Comparison of ENCODE assay signal across 15 cellular contexts in the genomic region with DNA sequence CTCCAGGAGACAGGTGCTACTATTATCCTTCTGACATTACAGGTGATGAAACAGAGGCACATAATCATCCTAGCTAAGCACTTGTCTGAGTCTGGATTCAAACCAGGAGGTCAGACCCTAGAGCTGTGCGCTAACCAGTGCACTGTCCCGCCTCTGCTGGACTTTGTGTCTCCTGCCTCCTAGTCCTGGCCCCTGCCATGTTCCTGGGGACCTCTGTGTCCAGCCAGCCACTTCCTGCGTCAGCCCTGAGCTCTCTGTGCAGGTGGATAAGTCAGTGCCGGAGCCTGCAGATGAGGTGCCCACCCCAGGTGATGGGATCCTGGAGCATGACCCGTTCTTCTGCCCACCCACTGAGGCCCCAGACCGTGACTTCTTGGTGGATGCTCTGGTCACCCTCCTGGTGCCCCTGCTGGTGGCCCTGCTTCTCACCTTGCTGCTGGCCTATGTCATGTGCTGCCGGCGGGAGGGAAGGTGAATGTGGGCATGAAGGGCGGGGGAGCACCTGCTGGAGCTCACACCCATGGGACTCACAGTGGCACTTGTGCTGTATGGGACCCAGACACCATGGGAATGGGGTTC. TPM values are rescaled to one million over a fixed set of nuclear protein-coding genes. Genes with fewer than 3 reads are reported as not detected.
DNase-seq lines count a peak whose midpoint lies in the region; ATAC-seq, FAIRE-seq and TF ChIP-seq lines count a peak whose summit lies in the region.
"Had no signal": no experiment of that assay in that cellular context is flagged by ENCODE, and none has a peak within 500 bp of the region (broad histone marks: within the 10 kb centered on the region; RNA-seq: fewer than 3 reads in every experiment).

No MANE protein-coding gene starts in this region.

- RAD21 ChIA-PET in GM12878 (lab: Charles Lee; ENCODE audit: unreplicated experiment), result interaction anchor here (0.6 to 4.5 kb wide), 36 partner anchors 8 to 261 kb away, joined by 3 to 176 read pairs (median 5); a partner anchor contains a TSS

- H3K4me3 ChIP-seq in GM12878, result no peak overlapping the region
- H3K4me3 ChIP-seq: uterus had no signal

- BruUV-seq in GM12878 (replicated peaks; lab: Mats Ljungman, UMichigan), result no TSS peak

- FAIRE-seq in GM12878 (lab: Jason Lieb, UNC) (peak; percentile 23), urothelium cell line (lab: Jason Lieb, UNC) (peak; percentile 67), HTR-8/SVneo (lab: Jason Lieb, UNC) (no peak)
- FAIRE-seq: A204.1 had no signal

- no peaks in the 10 kb centered on the region for H3K36me3 Mint-ChIP-seq in naive thymus-derived CD8-positive, alpha-beta T cell

- H4K20me1 ChIP-seq in GM12878 (ENCODE audit: control insufficient read depth, insufficient read depth), result no peaks in the 10 kb centered on the region

- TF ChIP-seq EP300 in GM12878 (IDR thresholded peaks at IDR 0.05; ENCODE audit: borderline replicate concordance in 1 of 2, control insufficient read depth in 1 of 2, low read depth in 2 of 2, low read length in 2 of 2), result no peak

- no peaks in the 10 kb centered on the region for H3K9me3 ChIP-seq in GM12878 (replicated peaks; ENCODE audit: control insufficient read depth, insufficient read depth, low read length)
- H3K9me3 ChIP-seq: Caco-2, uterus had no signal

- WGBS in GM12878 (ENCODE audit: insufficient coverage, insufficient replicate concordance, low lambda C conversion rate, missing lambda C conversion rate), result 58% methylated on average over 9 of the region's 9 CpGs

- CTCF ChIA-PET in GM12878 (lab: Yijun Ruan, JAX), result interaction anchor here (0.5 to 17.0 kb wide), 55 partner anchors 8 to 339 kb away, joined by 3 to 514 read pairs (median 5); a partner anchor contains a TSS

- no peak overlapping the region for H2AFZ ChIP-seq in GM12878 (ENCODE audit: control insufficient read depth, low read depth, low read length)

- H3K27me3 Mint-ChIP-seq in naive thymus-derived CD8-positive, alpha-beta T cell, result peaks cover 0 to 4% (median 0%) of the 10 kb centered on the region in 5 donors

- H3K9me3 Mint-ChIP-seq in naive thymus-derived CD8-positive, alpha-beta T cell, result no peaks in the 10 kb centered on the region
- H3K9me3 Mint-ChIP-seq: activated CD8-positive, alpha-beta T cell treated with anti-CD3 and anti-CD28 coated beads for 36 hours had no signal

- intact Hi-C loops in Right ventricle myocardium superior (cut with DNase I) (no loop called here), cardiac septum (cut with DNase I) (loop anchor here (2.0 kb wide), 1 partner anchor 29 kb away; no protein-coding TSS in a partner anchor), GM12878 (cut with micrococcal nuclease; ENCODE audit: unreplicated experiment) (loop anchor here (1.0 kb wide), 2 partner anchors 28 to 127 kb away; no protein-coding TSS in a partner anchor)

- DNase-seq in Right ventricle myocardium superior (peak; percentile 39), cardiac septum (ENCODE audit: low spot score) (no peak), GM12878 (ENCODE audit: low read depth, low spot score) (no peak), urothelium cell line (ENCODE audit: low spot score) (no peak), HTR-8/SVneo (ENCODE audit: insufficient read length, low spot score) (no peak), NCI-H1048 (lab: John Stamatoyannopoulos, UW) (no peak)
- no peak for DNase-seq in naive thymus-derived CD8-positive, alpha-beta T cell
- DNase-seq: amniotic stem cell, NCI-H187 treated with DMSO at 0.1 percent for 48 hours had no signal

- TF ChIP-seq RAD21 in GM12878 (IDR thresholded peaks at IDR 0.05; ENCODE audit: insufficient read depth, low read depth, low read length), result no peak

- peak overlapping the region in 1 of 10 donors; percentile 78 for H3K4me3 Mint-ChIP-seq in naive thymus-derived CD8-positive, alpha-beta T cell

- no peak for ATAC-seq in Right ventricle myocardium superior (ENCODE audit: poor library complexity)
- ATAC-seq in GM12878, result no peak; the same call in 2 of the 3 replicates
- no peak for ATAC-seq in naive thymus-derived CD8-positive, alpha-beta T cell
- ATAC-seq in GM18502 (IDR thresholded peaks at IDR 0.05; ENCODE audit: poor library complexity, unreplicated experiment), result no peak

- H3K27ac Mint-ChIP-seq in naive thymus-derived CD8-positive, alpha-beta T cell, result peak overlapping the region in 8 of 10 donors; percentile 11 to 98 (median 89)

- no peak overlapping the region for H3K9ac ChIP-seq in GM12878 (ENCODE audit: control insufficient read depth, insufficient read depth, low read length)

- SMC1A ChIA-PET in GM12878 (lab: Charles Lee; ENCODE audit: uncharacterized antibody, unreplicated experiment), result interaction anchor here (0.6 to 4.2 kb wide), 38 partner anchors 9 to 221 kb away, joined by 3 to 177 read pairs (median 4); a partner anchor contains a TSS

- no peaks in the 10 kb centered on the region for H3K27me3 ChIP-seq in GM12878 (replicated peaks in 1 of 2; ENCODE audit: control insufficient read depth in 2 of 2, insufficient read depth in 2 of 2, low read length in 1 of 2)
- H3K27me3 ChIP-seq: uterus had no signal

- H3K79me2 ChIP-seq in GM12878 (ENCODE audit: control insufficient read depth, insufficient read depth, low read length), result no peaks in the 10 kb centered on the region

- no peak overlapping the region for H3K4me2 ChIP-seq in GM12878 (ENCODE audit: control insufficient read depth, insufficient read depth)

- peaks cover 11 to 24% (median 14%) of the 10 kb centered on the region in 4 donors for H3K4me1 Mint-ChIP-seq in naive thymus-derived CD8-positive, alpha-beta T cell

- POLR2A ChIA-PET in GM12878 (lab: Charles Lee), result interaction anchor here (1.2 to 2.8 kb wide), 5 partner anchors 8 to 43 kb away, joined by 6 to 28 read pairs (median 7); no protein-coding TSS in a partner anchor
- POLR2A ChIA-PET in naive thymus-derived CD8-positive, alpha-beta T cell (lab: Charles Lee), result interaction anchor here (0.7 to 1.3 kb wide), 8 partner anchors 17 to 103 kb away, joined by 3 to 5 read pairs (median 3); no protein-coding TSS in a partner anchor

- TF ChIP-seq POLR2A in GM12878 (IDR thresholded peaks at IDR 0.05; ENCODE audit: low read depth, low read length), result no peak

- H3K27ac ChIP-seq in GM12878 (ENCODE audit: control insufficient read depth, insufficient read depth), result no peak overlapping the region
- H3K27ac ChIP-seq: HL-60 had no signal

- peaks cover 15% of the 10 kb centered on the region for H3K4me1 ChIP-seq in GM12878 (ENCODE audit: control insufficient read depth, insufficient read depth, low read length)

- H3K36me3 ChIP-seq in GM12878 (ENCODE audit: control insufficient read depth in 2 of 2, insufficient read depth in 2 of 2, low read length in 1 of 2), result no peaks in the 10 kb centered on the region
- H3K36me3 ChIP-seq: uterus had no signal

- no peak for TF ChIP-seq CTCF in GM12878 (IDR thresholded peaks at IDR 0.05 in 2 of 3, conservative IDR thresholded peaks at IDR 0.05 in 1 of 3; ENCODE audit: control insufficient read depth in 2 of 3, extremely low read depth in 1 of 3, insufficient read depth in 1 of 3, low read depth in 3 of 3, low read length in 3 of 3)

- in situ Hi-C loops in GM12878 (cut with MboI), result no loop called here

RNA-seq across cellular contexts. Expression of a gene that starts 4.2 kb away (rescaled TPM):
- total RNA-seq in Right ventricle myocardium superior (135 TPM), cardiac septum (159 TPM), GM12878 (2014; rRNA removed) (0.11 and 0.68 TPM in 2 replicates), GM12878 (2014; rRNA removed; fragmentation: Illumina TruSeq; extraction: Trizol) (0.27 TPM in 1 of 2 replicates, not detected in the other), GM12878 (2021) (0.51 and 0.56 TPM in 2 replicates)
- total RNA-seq in GM12878 (2013; cell fraction: nucleolus; rRNA removed), result 1.9 and 2.9 TPM in 2 replicates
- polyA plus RNA-seq in GM12878 (2011; ENCODE audit: low read depth), result 0.52 TPM
- polyA plus RNA-seq in GM12878 (2011; rRNA removed) (0.24 and 0.81 TPM in 2 replicates), GM12878 (2014; fragmentation: Illumina TruSeq; extraction: Trizol) (0.24 TPM in 1 of 2 replicates, not detected in the other), GM12878 (2014; fragmentation: Nextera tagmentation; extraction: Ambion mirVana) (under 1 TPM in 1 of 2 experiments, not detected in 1; 0.13 TPM), GM12878 (2014; rRNA removed) (0.25 and 2.2 TPM in 2 replicates), GM12878 (2016; fragmentation: Nextera tagmentation; extraction: Ambion mirVana) (under 1 TPM in 1 of 2 experiments, not detected in 1; 0.50 TPM)
- 0.54 and 1.2 TPM in 2 replicates for polyA plus RNA-seq in GM12878 (2011; cell fraction: cytosol; rRNA removed)
- polyA plus RNA-seq in GM12878 (2011; cell fraction: nucleus; rRNA removed), result 3.6 and 4.5 TPM in 2 replicates
- 1.2 and 1.9 TPM in 2 replicates for polyA plus RNA-seq in GM12878 (2012)
- 0.29 and 1.1 TPM in 2 replicates for polyA minus RNA-seq in GM12878 (2011; rRNA and poly(A)+ RNA removed)
- polyA minus RNA-seq in GM12878 (2011; cell fraction: cytosol; rRNA and poly(A)+ RNA removed), result not detected in 2 replicates
- 0.36 TPM in 1 of 2 replicates, not detected in the other for polyA minus RNA-seq in GM12878 (2011; cell fraction: nucleus; rRNA and poly(A)+ RNA removed)
- not detected for total RNA-seq in naive thymus-derived CD8-positive, alpha-beta T cell
- polyA plus RNA-seq in naive thymus-derived CD8-positive, alpha-beta T cell, result under 1 TPM in 1 of 3 donors, not detected in 2; 0.71 TPM
- total RNA-seq: Caco-2 had no signal

RNA-seq across cellular contexts. Expression of a gene that starts 19.5 kb away (rescaled TPM):
- 35.4 TPM for total RNA-seq in Right ventricle myocardium superior
- total RNA-seq in cardiac septum, result 46.1 TPM
- 55.7 and 68.4 TPM in 2 replicates for total RNA-seq in GM12878 (2013; cell fraction: nucleolus; rRNA removed)
- 59.9 and 62.9 TPM in 2 replicates for total RNA-seq in GM12878 (2014; rRNA removed)
- total RNA-seq in GM12878 (2014; rRNA removed; fragmentation: Illumina TruSeq; extraction: Trizol), result 35.9 and 39.6 TPM in 2 replicates
- 103 and 107 TPM in 2 replicates for total RNA-seq in GM12878 (2021)
- polyA plus RNA-seq in GM12878 (2011; ENCODE audit: low read depth), result 21.7 TPM
- polyA plus RNA-seq in GM12878 (2011; rRNA removed), result 30.2 and 44.4 TPM in 2 replicates
- polyA plus RNA-seq in GM12878 (2011; cell fraction: cytosol; rRNA removed), result 39.3 and 43.6 TPM in 2 replicates
- 75.0 and 144 TPM in 2 replicates for polyA plus RNA-seq in GM12878 (2011; cell fraction: nucleus; rRNA removed)
- 54.8 and 64.1 TPM in 2 replicates for polyA plus RNA-seq in GM12878 (2012)
- 17.9 and 35.4 TPM in 2 replicates for polyA plus RNA-seq in GM12878 (2014; fragmentation: Illumina TruSeq; extraction: Trizol)
- polyA plus RNA-seq in GM12878 (2014; fragmentation: Nextera tagmentation; extraction: Ambion mirVana), result under 1 TPM; 0.20 to 0.45 TPM
- 52.0 and 58.7 TPM in 2 replicates for polyA plus RNA-seq in GM12878 (2014; rRNA removed)
- polyA plus RNA-seq in GM12878 (2016; fragmentation: Nextera tagmentation; extraction: Ambion mirVana), result 1 to 10 TPM; 1.8 to 2.3 TPM
- polyA minus RNA-seq in GM12878 (2011; rRNA and poly(A)+ RNA removed), result 38.4 and 59.7 TPM in 2 replicates
- polyA minus RNA-seq in GM12878 (2011; cell fraction: cytosol; rRNA and poly(A)+ RNA removed), result 36.3 and 36.8 TPM in 2 replicates
- 12.3 and 46.2 TPM in 2 replicates for polyA minus RNA-seq in GM12878 (2011; cell fraction: nucleus; rRNA and poly(A)+ RNA removed)
- total RNA-seq in naive thymus-derived CD8-positive, alpha-beta T cell, result 10 to 100 TPM; 82.8 to 83.6 TPM
- polyA plus RNA-seq in naive thymus-derived CD8-positive, alpha-beta T cell, result under 1 TPM; 0.29 to 0.84 (median 0.67) TPM

RNA-seq across cellular contexts. Expression of a gene that starts 31.5 kb away (rescaled TPM):
- total RNA-seq in Right ventricle myocardium superior, result 28.1 TPM
- 142 TPM for total RNA-seq in cardiac septum
- total RNA-seq in GM12878 (2013; cell fraction: nucleolus; rRNA removed), result 43.7 and 49.7 TPM in 2 replicates
- 0.79 and 1.1 TPM in 2 replicates for total RNA-seq in GM12878 (2014; rRNA removed)
- 0.55 and 1.2 TPM in 2 replicates for total RNA-seq in GM12878 (2014; rRNA removed; fragmentation: Illumina TruSeq; extraction: Trizol)
- 6.1 and 7.7 TPM in 2 replicates for total RNA-seq in GM12878 (2021)
- polyA plus RNA-seq in GM12878 (2011; ENCODE audit: low read depth), result 1.5 TPM
- polyA plus RNA-seq in GM12878 (2011; rRNA removed), result 1.9 and 2.9 TPM in 2 replicates
- 2.8 TPM in 2 replicates for polyA plus RNA-seq in GM12878 (2011; cell fraction: cytosol; rRNA removed)
- polyA plus RNA-seq in GM12878 (2011; cell fraction: nucleus; rRNA removed), result 67.6 and 84.9 TPM in 2 replicates
- 2.7 and 4.3 TPM in 2 replicates for polyA plus RNA-seq in GM12878 (2012)
- polyA plus RNA-seq in GM12878 (2014; fragmentation: Illumina TruSeq; extraction: Trizol), result 0.54 and 1.9 TPM in 2 replicates
- polyA plus RNA-seq in GM12878 (2014; fragmentation: Nextera tagmentation; extraction: Ambion mirVana), result under 1 TPM; 0.18 to 0.32 TPM
- 3.5 and 3.9 TPM in 2 replicates for polyA plus RNA-seq in GM12878 (2014; rRNA removed)
- polyA plus RNA-seq in GM12878 (2016; fragmentation: Nextera tagmentation; extraction: Ambion mirVana), result 1 to 10 TPM; 2.7 to 4.3 TPM
- polyA minus RNA-seq in GM12878 (2011; rRNA and poly(A)+ RNA removed), result 4.6 and 8.9 TPM in 2 replicates
- polyA minus RNA-seq in GM12878 (2011; cell fraction: cytosol; rRNA and poly(A)+ RNA removed), result 2.3 and 2.5 TPM in 2 replicates
- 24.8 and 32.3 TPM in 2 replicates for polyA minus RNA-seq in GM12878 (2011; cell fraction: nucleus; rRNA and poly(A)+ RNA removed)
- total RNA-seq in naive thymus-derived CD8-positive, alpha-beta T cell, result under 1 TPM; 0.44 to 0.83 TPM
- polyA plus RNA-seq in naive thymus-derived CD8-positive, alpha-beta T cell, result not detected

RNA-seq across cellular contexts. Expression of a gene that starts 40.0 kb away (rescaled TPM):
- total RNA-seq in Right ventricle myocardium superior (0.78 TPM), cardiac septum (4.4 TPM), GM12878 (2014; rRNA removed) (0.17 and 0.22 TPM in 2 replicates), GM12878 (2014; rRNA removed; fragmentation: Illumina TruSeq; extraction: Trizol) (0.22 and 0.74 TPM in 2 replicates), GM12878 (2021) (1.3 and 1.7 TPM in 2 replicates)
- 2.6 and 4.3 TPM in 2 replicates for total RNA-seq in GM12878 (2013; cell fraction: nucleolus; rRNA removed)
- 0.58 TPM for polyA plus RNA-seq in GM12878 (2011; ENCODE audit: low read depth)
- polyA plus RNA-seq in GM12878 (2011; rRNA removed) (0.32 and 1.3 TPM in 2 replicates), GM12878 (2014; fragmentation: Illumina TruSeq; extraction: Trizol) (0.19 and 0.25 TPM in 2 replicates), GM12878 (2014; fragmentation: Nextera tagmentation; extraction: Ambion mirVana) (not detected), GM12878 (2014; rRNA removed) (0.51 and 1.4 TPM in 2 replicates), GM12878 (2016; fragmentation: Nextera tagmentation; extraction: Ambion mirVana) (under 1 TPM in 1 of 2 experiments, not detected in 1; 0.06 TPM)
- 0.51 and 1.2 TPM in 2 replicates for polyA plus RNA-seq in GM12878 (2011; cell fraction: cytosol; rRNA removed)
- 8.0 and 8.3 TPM in 2 replicates for polyA plus RNA-seq in GM12878 (2011; cell fraction: nucleus; rRNA removed)
- polyA plus RNA-seq in GM12878 (2012), result 0.45 and 0.66 TPM in 2 replicates
- polyA minus RNA-seq in GM12878 (2011; rRNA and poly(A)+ RNA removed), result 0.59 and 2.0 TPM in 2 replicates
- 0.73 TPM in 1 of 2 replicates, not detected in the other for polyA minus RNA-seq in GM12878 (2011; cell fraction: cytosol; rRNA and poly(A)+ RNA removed)
- polyA minus RNA-seq in GM12878 (2011; cell fraction: nucleus; rRNA and poly(A)+ RNA removed), result 1.1 and 1.8 TPM in 2 replicates
- total RNA-seq in naive thymus-derived CD8-positive, alpha-beta T cell, result under 1 TPM in 1 of 2 experiments, not detected in 1; 0.30 TPM
- not detected for polyA plus RNA-seq in naive thymus-derived CD8-positive, alpha-beta T cell

Comparison
In these comparisons a context has a peak if more than half of its experiments do, and no peak if none do; other contexts are left out.
1. RNA of a gene that starts 4.2 kb away (total RNA-seq): 159 TPM in cardiac septum (single experiment) and 135 TPM in Right ventricle myocardium superior (single experiment); 0.11 to 2.9 TPM in GM12878 and not detected in naive thymus-derived CD8-positive, alpha-beta T cell; every median in the first group is over 10 times any median in the second.